In the genomic region with DNA sequence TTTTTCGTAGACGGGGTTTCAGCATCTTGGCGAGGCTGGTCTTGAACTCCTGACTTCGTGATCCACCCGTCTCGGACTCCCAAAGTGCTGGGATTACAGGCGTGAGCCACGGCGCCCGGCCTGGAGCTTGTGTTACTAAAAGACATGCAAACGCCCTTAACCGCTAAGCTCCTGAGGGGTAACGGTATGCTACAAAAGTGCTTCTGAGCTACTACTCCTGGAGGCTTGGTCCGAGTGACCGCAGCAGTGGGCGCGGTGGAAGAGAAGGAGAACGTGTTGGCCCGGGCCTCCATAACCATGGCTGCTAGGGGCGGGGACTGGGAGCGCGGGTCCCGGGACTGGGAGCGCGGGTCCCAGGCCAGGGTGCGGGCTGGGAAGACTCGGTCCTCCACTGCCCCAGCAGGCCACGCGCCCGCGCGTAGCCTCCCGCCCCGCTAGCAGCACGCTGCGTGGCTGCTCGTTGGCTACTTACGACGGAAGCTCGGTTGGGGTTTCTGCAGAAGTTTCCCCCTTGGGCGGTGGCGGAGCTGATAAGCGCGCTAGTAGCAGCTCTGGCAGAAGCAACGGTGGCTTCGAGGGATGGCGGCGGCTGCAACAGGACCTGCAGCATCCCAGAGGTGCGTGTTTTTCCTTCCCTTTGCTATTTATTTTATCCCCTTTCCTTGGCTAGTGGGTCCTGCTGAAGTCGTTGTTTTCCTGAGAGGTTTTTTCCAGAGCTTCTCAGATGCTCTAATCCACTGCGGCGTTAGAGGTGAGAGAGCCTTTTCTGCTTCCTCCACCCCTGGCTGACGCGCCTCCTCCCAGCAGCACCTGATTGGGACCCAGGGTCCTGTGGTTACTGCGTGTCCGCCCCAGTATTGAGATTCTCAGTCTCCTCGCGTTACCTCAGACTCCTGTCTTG, we compare ENCODE assay signal across 1 cellular context.
A peak's percentile ranks its signal among the peaks of the same experiment; 100 is the strongest.
TF ChIP-seq lines count a peak whose summit lies in the region.

No MANE protein-coding gene starts in this region.

TF ChIP-seq in K562, 482 proteins besides CTCF, POLR2A, EP300 and RAD21 (continued from another document and continues in another):
- no peak for TF ChIP-seq HSF4 (CRISPR knock-in tag; IDR thresholded peaks at IDR 0.05; ENCODE audit: borderline replicate concordance)
- no peak for TF ChIP-seq TSC22D4 (tag; IDR thresholded peaks at IDR 0.05)
- no peak for TF ChIP-seq ZNF408 (CRISPR knock-in tag; IDR thresholded peaks at IDR 0.05; ENCODE audit: low read depth)
- no peak for TF ChIP-seq MEIS2 (IDR thresholded peaks at IDR 0.05; ENCODE audit: partially characterized antibody)
- TF ChIP-seq, protein P1, sequence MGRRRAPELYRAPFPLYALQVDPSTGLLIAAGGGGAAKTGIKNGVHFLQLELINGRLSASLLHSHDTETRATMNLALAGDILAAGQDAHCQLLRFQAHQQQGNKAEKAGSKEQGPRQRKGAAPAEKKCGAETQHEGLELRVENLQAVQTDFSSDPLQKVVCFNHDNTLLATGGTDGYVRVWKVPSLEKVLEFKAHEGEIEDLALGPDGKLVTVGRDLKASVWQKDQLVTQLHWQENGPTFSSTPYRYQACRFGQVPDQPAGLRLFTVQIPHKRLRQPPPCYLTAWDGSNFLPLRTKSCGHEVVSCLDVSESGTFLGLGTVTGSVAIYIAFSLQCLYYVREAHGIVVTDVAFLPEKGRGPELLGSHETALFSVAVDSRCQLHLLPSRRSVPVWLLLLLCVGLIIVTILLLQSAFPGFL (CRISPR knock-in tag; IDR thresholded peaks at IDR 0.05): no peak
- TF ChIP-seq, protein P2, sequence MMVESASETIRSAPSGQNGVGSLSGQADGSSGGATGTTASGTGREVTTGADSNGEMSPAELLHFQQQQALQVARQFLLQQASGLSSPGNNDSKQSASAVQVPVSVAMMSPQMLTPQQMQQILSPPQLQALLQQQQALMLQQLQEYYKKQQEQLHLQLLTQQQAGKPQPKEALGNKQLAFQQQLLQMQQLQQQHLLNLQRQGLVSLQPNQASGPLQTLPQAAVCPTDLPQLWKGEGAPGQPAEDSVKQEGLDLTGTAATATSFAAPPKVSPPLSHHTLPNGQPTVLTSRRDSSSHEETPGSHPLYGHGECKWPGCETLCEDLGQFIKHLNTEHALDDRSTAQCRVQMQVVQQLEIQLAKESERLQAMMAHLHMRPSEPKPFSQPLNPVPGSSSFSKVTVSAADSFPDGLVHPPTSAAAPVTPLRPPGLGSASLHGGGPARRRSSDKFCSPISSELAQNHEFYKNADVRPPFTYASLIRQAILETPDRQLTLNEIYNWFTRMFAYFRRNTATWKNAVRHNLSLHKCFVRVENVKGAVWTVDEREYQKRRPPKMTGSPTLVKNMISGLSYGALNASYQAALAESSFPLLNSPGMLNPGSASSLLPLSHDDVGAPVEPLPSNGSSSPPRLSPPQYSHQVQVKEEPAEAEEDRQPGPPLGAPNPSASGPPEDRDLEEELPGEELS (CRISPR knock-in tag; IDR thresholded peaks at IDR 0.05; ENCODE audit: borderline replicate concordance): peak; percentile 49; the same call in 1 of the 2 replicates
- no peak for TF ChIP-seq NFE2 (IDR thresholded peaks at IDR 0.05; ENCODE audit: low read depth)
- TF ChIP-seq RFX7 (CRISPR knock-in tag; IDR thresholded peaks at IDR 0.05): no peak
- no peak for TF ChIP-seq NCOA4 (IDR thresholded peaks at IDR 0.05; ENCODE audit: partially characterized antibody)
- 0 out of 4 replicates have a peak, but pooled peaks of 1 of the 2 experiments have one; percentile 82 for TF ChIP-seq KDM4B (IDR thresholded peaks at IDR 0.05; ENCODE audit: borderline replicate concordance in 2 of 2, low read depth in 1 of 2)
- TF ChIP-seq DDX20 (tag; IDR thresholded peaks at IDR 0.05; ENCODE audit: low read depth): no peak
- peak; percentile 83 for TF ChIP-seq RB1 (IDR thresholded peaks at IDR 0.05; ENCODE audit: low read depth)
- peak; percentile 74 to 86; a peak in 3 of 4 replicates for TF ChIP-seq MAZ (CRISPR knock-in tag; conservative IDR thresholded peaks at IDR 0.05 in 1 of 2, IDR thresholded peaks at IDR 0.05 in 1 of 2)
- TF ChIP-seq KLF16 (IDR thresholded peaks at IDR 0.05): no peak
- peak; percentile 61; the same call in 1 of the 2 replicates for TF ChIP-seq SNIP1 (IDR thresholded peaks at IDR 0.05; ENCODE audit: low read depth)
- TF ChIP-seq DIDO1 (tag; IDR thresholded peaks at IDR 0.05; ENCODE audit: low read depth): no peak
- TF ChIP-seq ARNT (IDR thresholded peaks at IDR 0.05): peak in 1 of 2 experiments; percentile 46; a peak in 1 of 4 replicates
- no peak for TF ChIP-seq ZNF699 (CRISPR knock-in tag; IDR thresholded peaks at IDR 0.05; ENCODE audit: insufficient replicate concordance)
- peak; percentile 12; the same call in 1 of the 2 replicates for TF ChIP-seq MTA2 (IDR thresholded peaks at IDR 0.05; ENCODE audit: low read depth)
- TF ChIP-seq KDM1A (IDR thresholded peaks at IDR 0.05): peak in 1 of 2 experiments; percentile 23; a peak in 3 of 4 replicates
- no peak for TF ChIP-seq ZNF668 (CRISPR knock-in tag; IDR thresholded peaks at IDR 0.05)
- TF ChIP-seq KAT8 (IDR thresholded peaks at IDR 0.05; ENCODE audit: low read depth): no peak
- no peak for TF ChIP-seq ZBTB49 (CRISPR knock-in tag; IDR thresholded peaks at IDR 0.05; ENCODE audit: borderline replicate concordance)
- TF ChIP-seq ZBED1 (IDR thresholded peaks at IDR 0.05): no peak
- TF ChIP-seq ZNF165 (CRISPR knock-in tag; IDR thresholded peaks at IDR 0.05; ENCODE audit: borderline replicate concordance): no peak
- TF ChIP-seq CBX5 (IDR thresholded peaks at IDR 0.05; ENCODE audit: borderline replicate concordance, low read depth): no peak
- TF ChIP-seq MED1 (CRISPR knock-in tag; IDR thresholded peaks at IDR 0.05; ENCODE audit: borderline replicate concordance): no peak
- TF ChIP-seq GABPB2 (CRISPR knock-in tag; conservative IDR thresholded peaks at IDR 0.05): no peak
- peak; percentile 79 for TF ChIP-seq ZEB2 (IDR thresholded peaks at IDR 0.05)
- no peak for TF ChIP-seq CREBBP (IDR thresholded peaks at IDR 0.05; ENCODE audit: low read depth, low read length)
- TF ChIP-seq PPARD (CRISPR knock-in tag; IDR thresholded peaks at IDR 0.05): no peak
- TF ChIP-seq ZC3H11A (IDR thresholded peaks at IDR 0.05; ENCODE audit: low read depth, low read length): no peak
- TF ChIP-seq HMGN3 (IDR thresholded peaks at IDR 0.05; ENCODE audit: borderline replicate concordance, extremely low read depth, insufficient read length, low read depth, low read length): peak; percentile 89
- no peak for TF ChIP-seq CLOCK (CRISPR knock-in tag; IDR thresholded peaks at IDR 0.05; ENCODE audit: borderline replicate concordance)
- peak; percentile 42; the same call in 1 of the 2 replicates for TF ChIP-seq KLF6 (CRISPR knock-in tag; IDR thresholded peaks at IDR 0.05; ENCODE audit: borderline replicate concordance)
- peak; percentile 84 for TF ChIP-seq ZNF511 (CRISPR knock-in tag; IDR thresholded peaks at IDR 0.05)
- TF ChIP-seq NFXL1 (CRISPR knock-in tag; IDR thresholded peaks at IDR 0.05): no peak
- TF ChIP-seq SIRT6 (IDR thresholded peaks at IDR 0.05; ENCODE audit: low read depth, low read length): no peak
- no peak for TF ChIP-seq CAMTA2 (CRISPR knock-in tag; conservative IDR thresholded peaks at IDR 0.05)
- TF ChIP-seq ZNF174 (CRISPR knock-in tag; IDR thresholded peaks at IDR 0.05): no peak
- TF ChIP-seq TGIF2 (CRISPR knock-in tag; IDR thresholded peaks at IDR 0.05): no peak
- TF ChIP-seq ZNF184 (CRISPR knock-in tag; IDR thresholded peaks at IDR 0.05): no peak
- TF ChIP-seq E2F6 (IDR thresholded peaks at IDR 0.05; ENCODE audit: borderline replicate concordance in 1 of 2, extremely low read depth in 1 of 2, insufficient read depth in 1 of 2, insufficient read length in 1 of 2, low read depth in 1 of 2, low read length in 1 of 2, poor library complexity in 1 of 2, severe bottlenecking in 1 of 2): peak; percentile 97 to 99
- peak; percentile 66 for TF ChIP-seq RBBP5 (IDR thresholded peaks at IDR 0.05; ENCODE audit: borderline replicate concordance, insufficient read depth, low read length, poor library complexity, severe bottlenecking)
